Comparison of ENCODE assay signal across 14 cellular contexts in genomic region chr2:39530423-39530866, GRCh38.
DNase-seq lines count a peak whose midpoint lies in the region; TF ChIP-seq lines count a peak whose summit lies in the region.
"Had no signal": no experiment of that assay in that cellular context is flagged by ENCODE, and none has a peak within 500 bp of the region (broad histone marks: within the 10 kb centered on the region; RNA-seq: fewer than 3 reads in every experiment).

No MANE protein-coding gene starts in this region.

- no peak overlapping the region for H4K91ac ChIP-seq in neuronal stem cell (ENCODE audit: low read depth, low read length, poor library complexity)

- H2BK15ac ChIP-seq in neuronal stem cell (ENCODE audit: low read length): no peak overlapping the region

- H3K27me3 Mint-ChIP-seq in CD4-positive, alpha-beta memory T cell: peaks cover 2 to 5% of the 10 kb centered on the region in 2 donors
- H3K27me3 Mint-ChIP-seq: activated CD8-positive, alpha-beta T cell treated with anti-CD3 and anti-CD28 coated beads for 36 hours; stimulated activated naive CD8-positive, alpha-beta T cell treated with anti-CD3 and anti-CD28 coated beads, Interleukin-15, Interleukin-2, amounts not matched to agents 100 ng/mL and 50 ng/mL, for 24 hours had no signal

- no peaks in the 10 kb centered on the region for H3K9me3 Mint-ChIP-seq in CD4-positive, alpha-beta memory T cell
- H3K9me3 Mint-ChIP-seq: activated CD8-positive, alpha-beta T cell treated with anti-CD3 and anti-CD28 coated beads for 36 hours; activated naive CD4-positive, alpha-beta T cell treated with anti-CD3 and anti-CD28 coated beads, Interleukin-2, amount 50 U/mL, for 72 hours; immature natural killer cell; nephron progenitor cell; stimulated activated naive CD8-positive, alpha-beta T cell treated with anti-CD3 and anti-CD28 coated beads, Interleukin-15, Interleukin-2, amounts not matched to agents 100 ng/mL and 50 ng/mL, for 24 hours had no signal

- no peak overlapping the region for H3K23ac ChIP-seq in neuronal stem cell (ENCODE audit: low read depth, low read length, poor library complexity)

- H3K27ac ChIP-seq in neuronal stem cell (replicated peaks; ENCODE audit: low read length): no peak overlapping the region
- no peak overlapping the region for H3K27ac ChIP-seq in CD4-positive, alpha-beta memory T cell (ENCODE audit: low read depth, low read length)

- H3K14ac ChIP-seq in neuronal stem cell (ENCODE audit: low read length): no peak overlapping the region

- no peaks in the 10 kb centered on the region for H3K36me3 ChIP-seq in neuronal stem cell (replicated peaks in 1 of 2; ENCODE audit: control insufficient read depth in 2 of 2, insufficient read depth in 2 of 2, low read length in 2 of 2)
- H3K36me3 ChIP-seq in CD4-positive, alpha-beta memory T cell (ENCODE audit: insufficient read depth, low read length): no peaks in the 10 kb centered on the region

- H3K4me1 ChIP-seq in neuronal stem cell (ENCODE audit: control insufficient read depth in 2 of 2, insufficient read depth in 1 of 2, low read depth in 1 of 2, low read length in 2 of 2): peaks cover under 1 to 8% of the 10 kb centered on the region in 2 donors
- H3K4me1 ChIP-seq in CD4-positive, alpha-beta memory T cell (ENCODE audit: insufficient read depth, low read length): no peaks in the 10 kb centered on the region

- H2BK120ac ChIP-seq in neuronal stem cell (ENCODE audit: low read depth, low read length): no peak overlapping the region

- no peak overlapping the region for H2BK12ac ChIP-seq in neuronal stem cell (ENCODE audit: low read length)

- peak overlapping the region; percentile 1 for H2AFZ ChIP-seq in neuronal stem cell (ENCODE audit: low read length)

- H3K9me3 ChIP-seq in neuronal stem cell (replicated peaks in 1 of 2; ENCODE audit: control insufficient read depth in 2 of 2, insufficient read depth in 1 of 2, low read depth in 1 of 2, low read length in 2 of 2): peaks cover 0 to 3% of the 10 kb centered on the region in 2 donors
- H3K9me3 ChIP-seq in CD4-positive, alpha-beta memory T cell (ENCODE audit: control insufficient read depth in 1 of 2, low read length in 2 of 2): no peaks in the 10 kb centered on the region

- no peaks in the 10 kb centered on the region for H3K27me3 ChIP-seq in neuronal stem cell (ENCODE audit: control insufficient read depth in 3 of 3, insufficient read depth in 3 of 3, low read depth in 1 of 3, low read length in 3 of 3)
- no peaks in the 10 kb centered on the region for H3K27me3 ChIP-seq in CD4-positive, alpha-beta memory T cell (ENCODE audit: insufficient read depth, low read length)

- DNase-seq in COLO829 (ENCODE audit: low spot score): peak; percentile 48
- DNase-seq in NCI-H226: peak; percentile 44
- peak; percentile 36 for DNase-seq in dedifferentiated amniotic fluid mesenchymal stem cell (ENCODE audit: extremely low spot score)
- no peak for DNase-seq in neuronal stem cell (ENCODE audit: low spot score)
- DNase-seq in Ammon's horn (ENCODE audit: low spot score): no peak
- DNase-seq in GM20000 (ENCODE audit: low spot score): no peak
- no peak for DNase-seq in NCI-H146 (lab: John Stamatoyannopoulos, UW)
- DNase-seq in CD4-positive, alpha-beta memory T cell: no peak
- DNase-seq: activated CD8-positive, alpha-beta T cell treated with anti-CD3 and anti-CD28 coated beads for 36 hours; DMS53; immature natural killer cell; nephron progenitor cell had no signal

- no peak overlapping the region for H3K27ac Mint-ChIP-seq in CD4-positive, alpha-beta memory T cell
- H3K27ac Mint-ChIP-seq: activated CD8-positive, alpha-beta T cell treated with anti-CD3 and anti-CD28 coated beads for 36 hours; activated naive CD4-positive, alpha-beta T cell treated with anti-CD3 and anti-CD28 coated beads, Interleukin-2, amount 50 U/mL, for 72 hours; immature natural killer cell; nephron progenitor cell; stimulated activated naive CD8-positive, alpha-beta T cell treated with anti-CD3 and anti-CD28 coated beads, Interleukin-15, Interleukin-2, amounts not matched to agents 100 ng/mL and 50 ng/mL, for 24 hours had no signal

- H3K4me2 ChIP-seq in neuronal stem cell (ENCODE audit: insufficient read depth, low read length, poor library complexity, severe bottlenecking): no peak overlapping the region

- H3K18ac ChIP-seq in neuronal stem cell (ENCODE audit: low read length): no peak overlapping the region

- no peaks in the 10 kb centered on the region for H3K79me1 ChIP-seq in neuronal stem cell (ENCODE audit: low read depth, low read length)

- H2BK5ac ChIP-seq in neuronal stem cell (ENCODE audit: low read length): no peak overlapping the region

- no peaks in the 10 kb centered on the region for H3K4me1 Mint-ChIP-seq in CD4-positive, alpha-beta memory T cell
- H3K4me1 Mint-ChIP-seq: immature natural killer cell had no signal

- H3K4me3 ChIP-seq in neuronal stem cell (ENCODE audit: low read length in 2 of 2): no peak overlapping the region
- no peak overlapping the region for H3K4me3 ChIP-seq in CD4-positive, alpha-beta memory T cell (ENCODE audit: low read length in 2 of 2)

- no peak overlapping the region for H4K8ac ChIP-seq in neuronal stem cell (ENCODE audit: low read depth, low read length)

- CTCF ChIA-PET in CD4-positive, alpha-beta memory T cell (lab: Charles Lee; ENCODE audit: partially characterized antibody): no interaction called here

- no peak overlapping the region for H2AK5ac ChIP-seq in neuronal stem cell (ENCODE audit: low read depth, low read length)

- no peak for TF ChIP-seq CTCF in GM20000 (IDR thresholded peaks at IDR 0.05; ENCODE audit: extremely low read depth, missing control alignments)

- no peak overlapping the region for H3K9ac ChIP-seq in neuronal stem cell (ENCODE audit: low read depth, low read length, poor library complexity)

- intact Hi-C loops in CD4-positive, alpha-beta memory T cell (cut with micrococcal nuclease): no loop called here

- no CpG with 5 or more reads among the region's 1 CpG for WGBS in neuronal stem cell (ENCODE audit: extremely low coverage in 2 of 2, insufficient read length in 2 of 2, insufficient replicate concordance in 1 of 2), 2 donors

- H3K4ac ChIP-seq in neuronal stem cell (ENCODE audit: low read length): no peak overlapping the region

- H3K36me3 Mint-ChIP-seq in CD4-positive, alpha-beta memory T cell: no peaks in the 10 kb centered on the region
- H3K36me3 Mint-ChIP-seq: activated naive CD4-positive, alpha-beta T cell treated with anti-CD3 and anti-CD28 coated beads, Interleukin-2, amount 50 U/mL, for 72 hours; immature natural killer cell had no signal

- no peak overlapping the region for H3K4me3 Mint-ChIP-seq in CD4-positive, alpha-beta memory T cell
- H3K4me3 Mint-ChIP-seq: activated CD8-positive, alpha-beta T cell treated with anti-CD3 and anti-CD28 coated beads for 36 hours; immature natural killer cell; nephron progenitor cell; stimulated activated naive CD8-positive, alpha-beta T cell treated with anti-CD3 and anti-CD28 coated beads, Interleukin-15, Interleukin-2, amounts not matched to agents 100 ng/mL and 50 ng/mL, for 24 hours had no signal

- POLR2A ChIA-PET in CD4-positive, alpha-beta memory T cell (lab: Charles Lee; ENCODE audit: partially characterized antibody): no interaction called here

Comparison
In these comparisons a context has a peak if more than half of its experiments do, and no peak if none do; other contexts are left out.
1. DNase-seq: peak in COLO829 (single experiment), NCI-H226 (single experiment) and dedifferentiated amniotic fluid mesenchymal stem cell (single experiment); none in neuronal stem cell (single experiment), Ammon's horn (single experiment), GM20000 (single experiment), NCI-H146 (single experiment) and CD4-positive, alpha-beta memory T cell (0 of 5).